1 cellular context compared by ENCODE assay signal in the genomic region with DNA sequence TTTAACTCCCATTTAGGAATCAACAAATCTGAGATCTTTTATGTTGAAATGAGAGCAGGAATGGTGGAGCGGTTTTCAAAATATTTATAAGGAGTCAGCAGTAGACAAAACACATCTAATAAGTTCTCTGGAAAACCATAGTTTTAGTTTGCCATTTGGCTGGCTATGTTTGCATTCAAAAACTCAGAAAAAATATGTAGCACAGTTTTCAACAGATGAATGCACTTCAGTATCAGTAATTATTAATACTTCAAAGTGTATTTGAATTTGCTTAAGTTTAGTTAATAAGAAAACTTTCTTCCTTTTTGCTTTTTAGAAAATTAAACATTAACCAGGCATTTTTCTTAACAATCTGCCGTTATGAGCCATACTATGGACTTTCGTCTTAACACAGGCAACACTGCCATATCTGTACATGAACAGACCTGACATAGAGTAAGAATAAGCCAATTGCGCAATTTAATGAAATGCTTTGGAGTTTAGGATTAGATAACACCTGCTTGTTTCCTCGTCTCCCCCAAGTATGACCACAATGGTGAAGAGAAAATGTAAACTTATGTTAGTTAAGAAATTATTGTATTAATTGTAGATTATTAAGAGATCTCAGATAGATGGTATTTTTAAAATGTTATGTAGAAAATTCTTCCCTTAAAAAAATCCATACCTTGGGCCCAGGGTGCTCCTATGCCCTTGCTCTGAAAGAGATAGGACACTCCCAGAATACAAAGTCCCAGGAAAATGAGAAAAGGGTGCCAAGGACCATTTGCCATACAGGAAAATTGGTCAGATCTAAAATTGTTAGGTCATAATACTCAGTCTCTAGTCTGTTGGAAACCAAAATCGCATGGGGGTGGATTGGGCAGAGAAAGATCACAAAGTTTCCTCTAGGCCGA.
A peak's percentile ranks its signal among the peaks of the same experiment; 100 is the strongest.
TF ChIP-seq lines count a peak whose summit lies in the region.

No MANE protein-coding gene starts in this region.

TF ChIP-seq in HepG2, 621 proteins besides CTCF, POLR2A, EP300 and RAD21 (continued from another document):
- TF ChIP-seq, protein P1, sequence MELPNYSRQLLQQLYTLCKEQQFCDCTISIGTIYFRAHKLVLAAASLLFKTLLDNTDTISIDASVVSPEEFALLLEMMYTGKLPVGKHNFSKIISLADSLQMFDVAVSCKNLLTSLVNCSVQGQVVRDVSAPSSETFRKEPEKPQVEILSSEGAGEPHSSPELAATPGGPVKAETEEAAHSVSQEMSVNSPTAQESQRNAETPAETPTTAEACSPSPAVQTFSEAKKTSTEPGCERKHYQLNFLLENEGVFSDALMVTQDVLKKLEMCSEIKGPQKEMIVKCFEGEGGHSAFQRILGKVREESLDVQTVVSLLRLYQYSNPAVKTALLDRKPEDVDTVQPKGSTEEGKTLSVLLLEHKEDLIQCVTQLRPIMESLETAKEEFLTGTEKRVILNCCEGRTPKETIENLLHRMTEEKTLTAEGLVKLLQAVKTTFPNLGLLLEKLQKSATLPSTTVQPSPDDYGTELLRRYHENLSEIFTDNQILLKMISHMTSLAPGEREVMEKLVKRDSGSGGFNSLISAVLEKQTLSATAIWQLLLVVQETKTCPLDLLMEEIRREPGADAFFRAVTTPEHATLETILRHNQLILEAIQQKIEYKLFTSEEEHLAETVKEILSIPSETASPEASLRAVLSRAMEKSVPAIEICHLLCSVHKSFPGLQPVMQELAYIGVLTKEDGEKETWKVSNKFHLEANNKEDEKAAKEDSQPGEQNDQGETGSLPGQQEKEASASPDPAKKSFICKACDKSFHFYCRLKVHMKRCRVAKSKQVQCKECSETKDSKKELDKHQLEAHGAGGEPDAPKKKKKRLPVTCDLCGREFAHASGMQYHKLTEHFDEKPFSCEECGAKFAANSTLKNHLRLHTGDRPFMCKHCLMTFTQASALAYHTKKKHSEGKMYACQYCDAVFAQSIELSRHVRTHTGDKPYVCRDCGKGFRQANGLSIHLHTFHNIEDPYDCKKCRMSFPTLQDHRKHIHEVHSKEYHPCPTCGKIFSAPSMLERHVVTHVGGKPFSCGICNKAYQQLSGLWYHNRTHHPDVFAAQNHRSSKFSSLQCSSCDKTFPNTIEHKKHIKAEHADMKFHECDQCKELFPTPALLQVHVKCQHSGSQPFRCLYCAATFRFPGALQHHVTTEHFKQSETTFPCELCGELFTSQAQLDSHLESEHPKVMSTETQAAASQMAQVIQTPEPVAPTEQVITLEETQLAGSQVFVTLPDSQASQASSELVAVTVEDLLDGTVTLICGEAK (IDR thresholded peaks at IDR 0.05) = no peak
- TF ChIP-seq, protein P1 (CRISPR knock-in tag; IDR thresholded peaks at IDR 0.05) = no peak
- TF ChIP-seq RXRB (CRISPR knock-in tag; IDR thresholded peaks at IDR 0.05; ENCODE audit: borderline replicate concordance) (peak; percentile 76), MTF1 (CRISPR knock-in tag; IDR thresholded peaks at IDR 0.05) (no peak), PAWR (CRISPR knock-in tag; IDR thresholded peaks at IDR 0.05; ENCODE audit: borderline replicate concordance) (no peak)
- TF ChIP-seq, protein P2, sequence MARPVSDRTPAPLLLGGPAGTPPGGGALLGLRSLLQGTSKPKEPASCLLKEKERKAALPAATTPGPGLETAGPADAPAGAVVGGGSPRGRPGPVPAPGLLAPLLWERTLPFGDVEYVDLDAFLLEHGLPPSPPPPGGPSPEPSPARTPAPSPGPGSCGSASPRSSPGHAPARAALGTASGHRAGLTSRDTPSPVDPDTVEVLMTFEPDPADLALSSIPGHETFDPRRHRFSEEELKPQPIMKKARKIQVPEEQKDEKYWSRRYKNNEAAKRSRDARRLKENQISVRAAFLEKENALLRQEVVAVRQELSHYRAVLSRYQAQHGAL (CRISPR knock-in tag; IDR thresholded peaks at IDR 0.05; ENCODE audit: not compliant biosample characterization) = no peak
- TF ChIP-seq, protein P3, sequence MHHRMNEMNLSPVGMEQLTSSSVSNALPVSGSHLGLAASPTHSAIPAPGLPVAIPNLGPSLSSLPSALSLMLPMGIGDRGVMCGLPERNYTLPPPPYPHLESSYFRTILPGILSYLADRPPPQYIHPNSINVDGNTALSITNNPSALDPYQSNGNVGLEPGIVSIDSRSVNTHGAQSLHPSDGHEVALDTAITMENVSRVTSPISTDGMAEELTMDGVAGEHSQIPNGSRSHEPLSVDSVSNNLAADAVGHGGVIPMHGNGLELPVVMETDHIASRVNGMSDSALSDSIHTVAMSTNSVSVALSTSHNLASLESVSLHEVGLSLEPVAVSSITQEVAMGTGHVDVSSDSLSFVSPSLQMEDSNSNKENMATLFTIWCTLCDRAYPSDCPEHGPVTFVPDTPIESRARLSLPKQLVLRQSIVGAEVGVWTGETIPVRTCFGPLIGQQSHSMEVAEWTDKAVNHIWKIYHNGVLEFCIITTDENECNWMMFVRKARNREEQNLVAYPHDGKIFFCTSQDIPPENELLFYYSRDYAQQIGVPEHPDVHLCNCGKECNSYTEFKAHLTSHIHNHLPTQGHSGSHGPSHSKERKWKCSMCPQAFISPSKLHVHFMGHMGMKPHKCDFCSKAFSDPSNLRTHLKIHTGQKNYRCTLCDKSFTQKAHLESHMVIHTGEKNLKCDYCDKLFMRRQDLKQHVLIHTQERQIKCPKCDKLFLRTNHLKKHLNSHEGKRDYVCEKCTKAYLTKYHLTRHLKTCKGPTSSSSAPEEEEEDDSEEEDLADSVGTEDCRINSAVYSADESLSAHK (CRISPR knock-in tag; IDR thresholded peaks at IDR 0.05; ENCODE audit: borderline replicate concordance) = no peak
